In genomic region chr7:129292861-129293260, GRCh38 we compare ENCODE assay signal across 8 cellular contexts.
"Had no signal": no experiment of that assay in that cellular context is flagged by ENCODE, and none has a peak within 500 bp of the region (broad histone marks: within the 10 kb centered on the region; RNA-seq: fewer than 3 reads in every experiment).

No MANE protein-coding gene starts in this region.

- H3K27ac ChIP-seq: HL-60, KMS-11 had no signal

- DNase-seq: IMR-90, KBM-7, KG1 had no signal

- H3K36me3 Mint-ChIP-seq: IgD-negative memory B cell had no signal

- H3K27me3 Mint-ChIP-seq: IgD-negative memory B cell had no signal

- H3K4me2 ChIP-seq: KMS-11 had no signal

- FAIRE-seq: HepG2, HTR-8/SVneo had no signal

- ATAC-seq: HepG2 had no signal

- H3K27ac Mint-ChIP-seq: IgD-negative memory B cell had no signal

- H3K9me3 Mint-ChIP-seq: IgD-negative memory B cell had no signal

- H3K4me3 Mint-ChIP-seq: IgD-negative memory B cell had no signal

- H3K9ac ChIP-seq: KMS-11 had no signal
